Comparison of ENCODE assay signal across 1 cellular context in the genomic region with DNA sequence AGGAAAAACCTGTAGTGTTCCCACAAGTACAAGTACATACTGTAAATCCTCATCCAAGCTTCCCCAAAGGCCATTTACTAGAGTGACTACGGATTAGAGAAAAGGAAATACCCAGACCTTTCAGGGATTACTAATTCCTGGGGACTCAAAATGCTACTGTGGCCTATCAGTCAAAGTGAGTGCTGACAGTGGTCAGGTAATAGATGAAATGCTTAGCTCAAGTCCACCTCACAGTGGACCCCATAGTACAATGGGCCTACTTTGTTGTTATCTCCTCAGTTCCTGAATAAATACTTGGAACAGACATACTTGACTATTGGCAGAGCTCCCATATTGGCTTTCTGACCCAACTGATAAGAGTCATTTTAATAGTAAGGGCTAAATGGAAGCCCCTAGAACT.
TF ChIP-seq lines count a peak whose summit lies in the region.

No MANE protein-coding gene starts in this region.

TF ChIP-seq in HepG2, 621 proteins besides CTCF, POLR2A, EP300 and RAD21 (continued from another document and continues in another):
- TF ChIP-seq, protein P1, sequence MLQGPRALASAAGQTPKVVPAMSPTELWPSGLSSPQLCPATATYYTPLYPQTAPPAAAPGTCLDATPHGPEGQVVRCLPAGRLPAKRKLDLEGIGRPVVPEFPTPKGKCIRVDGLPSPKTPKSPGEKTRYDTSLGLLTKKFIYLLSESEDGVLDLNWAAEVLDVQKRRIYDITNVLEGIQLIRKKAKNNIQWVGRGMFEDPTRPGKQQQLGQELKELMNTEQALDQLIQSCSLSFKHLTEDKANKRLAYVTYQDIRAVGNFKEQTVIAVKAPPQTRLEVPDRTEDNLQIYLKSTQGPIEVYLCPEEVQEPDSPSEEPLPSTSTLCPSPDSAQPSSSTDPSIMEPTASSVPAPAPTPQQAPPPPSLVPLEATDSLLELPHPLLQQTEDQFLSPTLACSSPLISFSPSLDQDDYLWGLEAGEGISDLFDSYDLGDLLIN (CRISPR knock-in tag; IDR thresholded peaks at IDR 0.05; ENCODE audit: borderline replicate concordance) = no peak
- TF ChIP-seq SP140L (CRISPR knock-in tag; IDR thresholded peaks at IDR 0.05; ENCODE audit: borderline replicate concordance) = no peak
- TF ChIP-seq ZNF737 (CRISPR knock-in tag; IDR thresholded peaks at IDR 0.05; ENCODE audit: borderline replicate concordance) = no peak
- TF ChIP-seq, protein P2, sequence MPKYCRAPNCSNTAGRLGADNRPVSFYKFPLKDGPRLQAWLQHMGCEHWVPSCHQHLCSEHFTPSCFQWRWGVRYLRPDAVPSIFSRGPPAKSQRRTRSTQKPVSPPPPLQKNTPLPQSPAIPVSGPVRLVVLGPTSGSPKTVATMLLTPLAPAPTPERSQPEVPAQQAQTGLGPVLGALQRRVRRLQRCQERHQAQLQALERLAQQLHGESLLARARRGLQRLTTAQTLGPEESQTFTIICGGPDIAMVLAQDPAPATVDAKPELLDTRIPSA (CRISPR knock-in tag; IDR thresholded peaks at IDR 0.05; ENCODE audit: borderline replicate concordance) = no peak
- TF ChIP-seq, protein P3, sequence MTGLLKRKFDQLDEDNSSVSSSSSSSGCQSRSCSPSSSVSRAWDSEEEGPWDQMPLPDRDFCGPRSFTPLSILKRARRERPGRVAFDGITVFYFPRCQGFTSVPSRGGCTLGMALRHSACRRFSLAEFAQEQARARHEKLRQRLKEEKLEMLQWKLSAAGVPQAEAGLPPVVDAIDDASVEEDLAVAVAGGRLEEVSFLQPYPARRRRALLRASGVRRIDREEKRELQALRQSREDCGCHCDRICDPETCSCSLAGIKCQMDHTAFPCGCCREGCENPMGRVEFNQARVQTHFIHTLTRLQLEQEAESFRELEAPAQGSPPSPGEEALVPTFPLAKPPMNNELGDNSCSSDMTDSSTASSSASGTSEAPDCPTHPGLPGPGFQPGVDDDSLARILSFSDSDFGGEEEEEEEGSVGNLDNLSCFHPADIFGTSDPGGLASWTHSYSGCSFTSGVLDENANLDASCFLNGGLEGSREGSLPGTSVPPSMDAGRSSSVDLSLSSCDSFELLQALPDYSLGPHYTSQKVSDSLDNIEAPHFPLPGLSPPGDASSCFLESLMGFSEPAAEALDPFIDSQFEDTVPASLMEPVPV (CRISPR knock-in tag; IDR thresholded peaks at IDR 0.05) = no peak
- no peak for TF ChIP-seq ZNF746 (CRISPR knock-in tag; IDR thresholded peaks at IDR 0.05)
- no peak for TF ChIP-seq NRL (CRISPR knock-in tag; IDR thresholded peaks at IDR 0.05; ENCODE audit: borderline replicate concordance)
- 0 out of 2 replicates have a peak, but pooled peaks have one; percentile 5 for TF ChIP-seq ZNF557 (CRISPR knock-in tag; IDR thresholded peaks at IDR 0.05)
- peak; percentile 40 for TF ChIP-seq ZEB1 (IDR thresholded peaks at IDR 0.05; ENCODE audit: insufficient replicate concordance, low read depth)
- TF ChIP-seq, protein P4, sequence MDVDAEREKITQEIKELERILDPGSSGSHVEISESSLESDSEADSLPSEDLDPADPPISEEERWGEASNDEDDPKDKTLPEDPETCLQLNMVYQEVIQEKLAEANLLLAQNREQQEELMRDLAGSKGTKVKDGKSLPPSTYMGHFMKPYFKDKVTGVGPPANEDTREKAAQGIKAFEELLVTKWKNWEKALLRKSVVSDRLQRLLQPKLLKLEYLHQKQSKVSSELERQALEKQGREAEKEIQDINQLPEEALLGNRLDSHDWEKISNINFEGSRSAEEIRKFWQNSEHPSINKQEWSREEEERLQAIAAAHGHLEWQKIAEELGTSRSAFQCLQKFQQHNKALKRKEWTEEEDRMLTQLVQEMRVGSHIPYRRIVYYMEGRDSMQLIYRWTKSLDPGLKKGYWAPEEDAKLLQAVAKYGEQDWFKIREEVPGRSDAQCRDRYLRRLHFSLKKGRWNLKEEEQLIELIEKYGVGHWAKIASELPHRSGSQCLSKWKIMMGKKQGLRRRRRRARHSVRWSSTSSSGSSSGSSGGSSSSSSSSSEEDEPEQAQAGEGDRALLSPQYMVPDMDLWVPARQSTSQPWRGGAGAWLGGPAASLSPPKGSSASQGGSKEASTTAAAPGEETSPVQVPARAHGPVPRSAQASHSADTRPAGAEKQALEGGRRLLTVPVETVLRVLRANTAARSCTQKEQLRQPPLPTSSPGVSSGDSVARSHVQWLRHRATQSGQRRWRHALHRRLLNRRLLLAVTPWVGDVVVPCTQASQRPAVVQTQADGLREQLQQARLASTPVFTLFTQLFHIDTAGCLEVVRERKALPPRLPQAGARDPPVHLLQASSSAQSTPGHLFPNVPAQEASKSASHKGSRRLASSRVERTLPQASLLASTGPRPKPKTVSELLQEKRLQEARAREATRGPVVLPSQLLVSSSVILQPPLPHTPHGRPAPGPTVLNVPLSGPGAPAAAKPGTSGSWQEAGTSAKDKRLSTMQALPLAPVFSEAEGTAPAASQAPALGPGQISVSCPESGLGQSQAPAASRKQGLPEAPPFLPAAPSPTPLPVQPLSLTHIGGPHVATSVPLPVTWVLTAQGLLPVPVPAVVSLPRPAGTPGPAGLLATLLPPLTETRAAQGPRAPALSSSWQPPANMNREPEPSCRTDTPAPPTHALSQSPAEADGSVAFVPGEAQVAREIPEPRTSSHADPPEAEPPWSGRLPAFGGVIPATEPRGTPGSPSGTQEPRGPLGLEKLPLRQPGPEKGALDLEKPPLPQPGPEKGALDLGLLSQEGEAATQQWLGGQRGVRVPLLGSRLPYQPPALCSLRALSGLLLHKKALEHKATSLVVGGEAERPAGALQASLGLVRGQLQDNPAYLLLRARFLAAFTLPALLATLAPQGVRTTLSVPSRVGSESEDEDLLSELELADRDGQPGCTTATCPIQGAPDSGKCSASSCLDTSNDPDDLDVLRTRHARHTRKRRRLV (CRISPR knock-in tag; IDR thresholded peaks at IDR 0.05) = no peak
- no peak for TF ChIP-seq MIER3 (CRISPR knock-in tag; IDR thresholded peaks at IDR 0.05; ENCODE audit: borderline replicate concordance)
- no peak for TF ChIP-seq NFE2L1 (CRISPR knock-in tag; IDR thresholded peaks at IDR 0.05; ENCODE audit: borderline replicate concordance)
- no peak for TF ChIP-seq ZNF496 (CRISPR knock-in tag; IDR thresholded peaks at IDR 0.05; ENCODE audit: insufficient replicate concordance)
- TF ChIP-seq ARNT (IDR thresholded peaks at IDR 0.05) = no peak
- TF ChIP-seq ZNF607 (CRISPR knock-in tag; IDR thresholded peaks at IDR 0.05; ENCODE audit: borderline replicate concordance) = no peak
- TF ChIP-seq JUN (CRISPR knock-in tag; IDR thresholded peaks at IDR 0.05) = no peak
- no peak for TF ChIP-seq KLF12 (CRISPR knock-in tag; IDR thresholded peaks at IDR 0.05; ENCODE audit: borderline replicate concordance)
- no peak for TF ChIP-seq NBN (conservative IDR thresholded peaks at IDR 0.05)
- TF ChIP-seq YY1 (IDR thresholded peaks at IDR 0.05; ENCODE audit: insufficient read depth, insufficient replicate concordance, low read depth, low read length) = no peak
- no peak for TF ChIP-seq ZFP37 (CRISPR knock-in tag; IDR thresholded peaks at IDR 0.05; ENCODE audit: borderline replicate concordance)
- TF ChIP-seq SOX6 (IDR thresholded peaks at IDR 0.05) = no peak
- TF ChIP-seq SOX6 (CRISPR knock-in tag; IDR thresholded peaks at IDR 0.05) = peak; percentile 93
- no peak for TF ChIP-seq RFX3 (CRISPR knock-in tag; IDR thresholded peaks at IDR 0.05)
- no peak for TF ChIP-seq ZNF713 (CRISPR knock-in tag; IDR thresholded peaks at IDR 0.05)
- TF ChIP-seq NFKBIZ (CRISPR knock-in tag; IDR thresholded peaks at IDR 0.05) = no peak
- no peak for TF ChIP-seq U2AF1 (optimal IDR thresholded peaks at IDR 0.05; ENCODE audit: low read depth, low read length)
- peak; percentile 29 for TF ChIP-seq RBM22 (optimal IDR thresholded peaks at IDR 0.05; ENCODE audit: low read length)
- 0 out of 2 replicates have a peak, but pooled peaks have one; percentile 39 for TF ChIP-seq THAP11 (CRISPR knock-in tag; IDR thresholded peaks at IDR 0.05)
- no peak for TF ChIP-seq ZNF850 (CRISPR knock-in tag; conservative IDR thresholded peaks at IDR 0.05)
- no peak for TF ChIP-seq ZBTB42 (CRISPR knock-in tag; IDR thresholded peaks at IDR 0.05)
- TF ChIP-seq BORCS8-MEF2B (CRISPR knock-in tag; IDR thresholded peaks at IDR 0.05) = no peak
- TF ChIP-seq TSC22D2 (CRISPR knock-in tag; IDR thresholded peaks at IDR 0.05; ENCODE audit: borderline replicate concordance) = no peak
- no peak for TF ChIP-seq SP2 (CRISPR knock-in tag; IDR thresholded peaks at IDR 0.05)
- peak; percentile 75 for TF ChIP-seq RCOR2 (CRISPR knock-in tag; IDR thresholded peaks at IDR 0.05)
- TF ChIP-seq, protein P5, sequence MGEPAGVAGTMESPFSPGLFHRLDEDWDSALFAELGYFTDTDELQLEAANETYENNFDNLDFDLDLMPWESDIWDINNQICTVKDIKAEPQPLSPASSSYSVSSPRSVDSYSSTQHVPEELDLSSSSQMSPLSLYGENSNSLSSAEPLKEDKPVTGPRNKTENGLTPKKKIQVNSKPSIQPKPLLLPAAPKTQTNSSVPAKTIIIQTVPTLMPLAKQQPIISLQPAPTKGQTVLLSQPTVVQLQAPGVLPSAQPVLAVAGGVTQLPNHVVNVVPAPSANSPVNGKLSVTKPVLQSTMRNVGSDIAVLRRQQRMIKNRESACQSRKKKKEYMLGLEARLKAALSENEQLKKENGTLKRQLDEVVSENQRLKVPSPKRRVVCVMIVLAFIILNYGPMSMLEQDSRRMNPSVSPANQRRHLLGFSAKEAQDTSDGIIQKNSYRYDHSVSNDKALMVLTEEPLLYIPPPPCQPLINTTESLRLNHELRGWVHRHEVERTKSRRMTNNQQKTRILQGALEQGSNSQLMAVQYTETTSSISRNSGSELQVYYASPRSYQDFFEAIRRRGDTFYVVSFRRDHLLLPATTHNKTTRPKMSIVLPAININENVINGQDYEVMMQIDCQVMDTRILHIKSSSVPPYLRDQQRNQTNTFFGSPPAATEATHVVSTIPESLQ (CRISPR knock-in tag; conservative IDR thresholded peaks at IDR 0.05) = no peak
- TF ChIP-seq, protein P6, sequence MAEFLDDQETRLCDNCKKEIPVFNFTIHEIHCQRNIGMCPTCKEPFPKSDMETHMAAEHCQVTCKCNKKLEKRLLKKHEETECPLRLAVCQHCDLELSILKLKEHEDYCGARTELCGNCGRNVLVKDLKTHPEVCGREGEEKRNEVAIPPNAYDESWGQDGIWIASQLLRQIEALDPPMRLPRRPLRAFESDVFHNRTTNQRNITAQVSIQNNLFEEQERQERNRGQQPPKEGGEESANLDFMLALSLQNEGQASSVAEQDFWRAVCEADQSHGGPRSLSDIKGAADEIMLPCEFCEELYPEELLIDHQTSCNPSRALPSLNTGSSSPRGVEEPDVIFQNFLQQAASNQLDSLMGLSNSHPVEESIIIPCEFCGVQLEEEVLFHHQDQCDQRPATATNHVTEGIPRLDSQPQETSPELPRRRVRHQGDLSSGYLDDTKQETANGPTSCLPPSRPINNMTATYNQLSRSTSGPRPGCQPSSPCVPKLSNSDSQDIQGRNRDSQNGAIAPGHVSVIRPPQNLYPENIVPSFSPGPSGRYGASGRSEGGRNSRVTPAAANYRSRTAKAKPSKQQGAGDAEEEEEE (CRISPR knock-in tag; IDR thresholded peaks at IDR 0.05; ENCODE audit: borderline replicate concordance) = no peak
- TF ChIP-seq, protein P7, sequence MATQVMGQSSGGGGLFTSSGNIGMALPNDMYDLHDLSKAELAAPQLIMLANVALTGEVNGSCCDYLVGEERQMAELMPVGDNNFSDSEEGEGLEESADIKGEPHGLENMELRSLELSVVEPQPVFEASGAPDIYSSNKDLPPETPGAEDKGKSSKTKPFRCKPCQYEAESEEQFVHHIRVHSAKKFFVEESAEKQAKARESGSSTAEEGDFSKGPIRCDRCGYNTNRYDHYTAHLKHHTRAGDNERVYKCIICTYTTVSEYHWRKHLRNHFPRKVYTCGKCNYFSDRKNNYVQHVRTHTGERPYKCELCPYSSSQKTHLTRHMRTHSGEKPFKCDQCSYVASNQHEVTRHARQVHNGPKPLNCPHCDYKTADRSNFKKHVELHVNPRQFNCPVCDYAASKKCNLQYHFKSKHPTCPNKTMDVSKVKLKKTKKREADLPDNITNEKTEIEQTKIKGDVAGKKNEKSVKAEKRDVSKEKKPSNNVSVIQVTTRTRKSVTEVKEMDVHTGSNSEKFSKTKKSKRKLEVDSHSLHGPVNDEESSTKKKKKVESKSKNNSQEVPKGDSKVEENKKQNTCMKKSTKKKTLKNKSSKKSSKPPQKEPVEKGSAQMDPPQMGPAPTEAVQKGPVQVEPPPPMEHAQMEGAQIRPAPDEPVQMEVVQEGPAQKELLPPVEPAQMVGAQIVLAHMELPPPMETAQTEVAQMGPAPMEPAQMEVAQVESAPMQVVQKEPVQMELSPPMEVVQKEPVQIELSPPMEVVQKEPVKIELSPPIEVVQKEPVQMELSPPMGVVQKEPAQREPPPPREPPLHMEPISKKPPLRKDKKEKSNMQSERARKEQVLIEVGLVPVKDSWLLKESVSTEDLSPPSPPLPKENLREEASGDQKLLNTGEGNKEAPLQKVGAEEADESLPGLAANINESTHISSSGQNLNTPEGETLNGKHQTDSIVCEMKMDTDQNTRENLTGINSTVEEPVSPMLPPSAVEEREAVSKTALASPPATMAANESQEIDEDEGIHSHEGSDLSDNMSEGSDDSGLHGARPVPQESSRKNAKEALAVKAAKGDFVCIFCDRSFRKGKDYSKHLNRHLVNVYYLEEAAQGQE (IDR thresholded peaks at IDR 0.05; ENCODE audit: borderline replicate concordance in 1 of 2, low read depth in 1 of 2, low read length in 2 of 2) = no peak
- TF ChIP-seq, protein P8, sequence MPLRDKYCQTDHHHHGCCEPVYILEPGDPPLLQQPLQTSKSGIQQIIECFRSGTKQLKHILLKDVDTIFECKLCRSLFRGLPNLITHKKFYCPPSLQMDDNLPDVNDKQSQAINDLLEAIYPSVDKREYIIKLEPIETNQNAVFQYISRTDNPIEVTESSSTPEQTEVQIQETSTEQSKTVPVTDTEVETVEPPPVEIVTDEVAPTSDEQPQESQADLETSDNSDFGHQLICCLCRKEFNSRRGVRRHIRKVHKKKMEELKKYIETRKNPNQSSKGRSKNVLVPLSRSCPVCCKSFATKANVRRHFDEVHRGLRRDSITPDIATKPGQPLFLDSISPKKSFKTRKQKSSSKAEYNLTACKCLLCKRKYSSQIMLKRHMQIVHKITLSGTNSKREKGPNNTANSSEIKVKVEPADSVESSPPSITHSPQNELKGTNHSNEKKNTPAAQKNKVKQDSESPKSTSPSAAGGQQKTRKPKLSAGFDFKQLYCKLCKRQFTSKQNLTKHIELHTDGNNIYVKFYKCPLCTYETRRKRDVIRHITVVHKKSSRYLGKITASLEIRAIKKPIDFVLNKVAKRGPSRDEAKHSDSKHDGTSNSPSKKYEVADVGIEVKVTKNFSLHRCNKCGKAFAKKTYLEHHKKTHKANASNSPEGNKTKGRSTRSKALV (CRISPR knock-in tag; IDR thresholded peaks at IDR 0.05) = no peak
- TF ChIP-seq HHEX (CRISPR knock-in tag; IDR thresholded peaks at IDR 0.05) = 0 out of 2 replicates have a peak, but pooled peaks have one; percentile 48
- TF ChIP-seq ZNF274 (CRISPR knock-in tag; IDR thresholded peaks at IDR 0.05) = no peak
- no peak for TF ChIP-seq POLR2AphosphoS5 (IDR thresholded peaks at IDR 0.05; ENCODE audit: low read depth, low read length)
- no peak for TF ChIP-seq MAFG (CRISPR knock-in tag; IDR thresholded peaks at IDR 0.05)
- TF ChIP-seq NFE2L2 (IDR thresholded peaks at IDR 0.05; ENCODE audit: low read length) = no peak
- no peak for TF ChIP-seq SMAD1 (CRISPR knock-in tag; IDR thresholded peaks at IDR 0.05; ENCODE audit: borderline replicate concordance, low read depth)
- peak; percentile 56 for TF ChIP-seq KAT8 (CRISPR knock-in tag; IDR thresholded peaks at IDR 0.05)
- no peak for TF ChIP-seq MTA3 (CRISPR knock-in tag; IDR thresholded peaks at IDR 0.05)
- peak; percentile 53 for TF ChIP-seq HOXA3 (CRISPR knock-in tag; IDR thresholded peaks at IDR 0.05)
- TF ChIP-seq, protein P9, sequence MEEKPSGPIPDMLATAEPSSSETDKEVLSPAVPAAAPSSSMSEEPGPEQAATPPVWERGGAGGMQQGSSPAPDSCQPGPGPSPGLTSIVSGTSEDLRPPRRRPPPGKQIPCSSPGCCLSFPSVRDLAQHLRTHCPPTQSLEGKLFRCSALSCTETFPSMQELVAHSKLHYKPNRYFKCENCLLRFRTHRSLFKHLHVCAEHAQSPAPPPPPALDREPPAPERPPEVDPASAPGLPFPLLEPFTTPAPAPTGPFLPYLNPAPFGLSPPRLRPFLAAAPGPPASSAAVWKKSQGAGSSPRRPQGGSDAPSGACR (CRISPR knock-in tag; IDR thresholded peaks at IDR 0.05) = no peak
